Comparison of ENCODE assay signal across 1 cellular context in the genomic region with DNA sequence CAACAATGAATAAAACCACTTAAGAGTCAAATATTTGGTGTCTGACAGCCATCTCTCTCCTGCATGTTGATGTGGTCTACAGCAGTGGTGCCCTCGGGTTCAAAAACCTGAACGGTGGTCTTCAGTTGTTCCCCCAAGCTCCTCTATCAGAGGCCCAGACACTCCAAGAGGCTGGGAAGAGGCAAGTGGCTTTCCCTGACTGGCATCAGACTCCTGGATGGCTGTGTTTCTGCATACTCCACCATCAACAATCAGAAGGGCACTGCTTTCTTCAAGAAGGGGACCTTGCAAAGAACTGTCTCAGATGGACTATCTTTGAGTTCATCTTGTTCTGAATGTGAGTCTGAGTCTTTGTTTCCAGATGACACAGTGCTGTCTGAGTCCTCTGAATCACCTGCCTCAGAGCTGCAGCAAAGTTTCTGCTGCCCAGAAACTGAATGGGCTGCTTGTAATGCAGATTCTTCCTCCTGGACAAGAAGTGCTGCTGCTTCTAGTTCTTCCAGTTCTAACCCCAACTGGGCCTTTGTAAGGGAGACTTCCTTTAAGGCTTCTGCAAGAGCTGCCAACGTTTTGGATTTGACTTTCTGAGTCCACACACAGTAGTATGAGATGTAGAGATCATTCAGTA.
TF ChIP-seq lines count a peak whose summit lies in the region.

No MANE protein-coding gene starts in this region.

TF ChIP-seq in IMR-90, 13 proteins besides CTCF, POLR2A, EP300 and RAD21 (continued from another document):
- TF ChIP-seq SMC3 (IDR thresholded peaks at IDR 0.05; ENCODE audit: low read depth, low read length) (no peak), NFE2L2 (IDR thresholded peaks at IDR 0.05; ENCODE audit: low read depth, low read length) (no peak), FOS (IDR thresholded peaks at IDR 0.05; ENCODE audit: low read depth, low read length) (no peak), MAFK (IDR thresholded peaks at IDR 0.05; ENCODE audit: low read depth, low read length) (no peak), CHD1 (IDR thresholded peaks at IDR 0.05; ENCODE audit: low read depth, low read length) (no peak), CEBPB (IDR thresholded peaks at IDR 0.05; ENCODE audit: low read depth, low read length) (no peak), USF2 (IDR thresholded peaks at IDR 0.05; ENCODE audit: low read depth, low read length) (no peak), MXI1 (IDR thresholded peaks at IDR 0.05; ENCODE audit: borderline replicate concordance, low read depth, low read length) (no peak), RFX5 (IDR thresholded peaks at IDR 0.05; ENCODE audit: low read depth, low read length) (no peak), RCOR1 (IDR thresholded peaks at IDR 0.05; ENCODE audit: insufficient replicate concordance, low read length) (no peak)
- TF ChIP-seq, protein P1, sequence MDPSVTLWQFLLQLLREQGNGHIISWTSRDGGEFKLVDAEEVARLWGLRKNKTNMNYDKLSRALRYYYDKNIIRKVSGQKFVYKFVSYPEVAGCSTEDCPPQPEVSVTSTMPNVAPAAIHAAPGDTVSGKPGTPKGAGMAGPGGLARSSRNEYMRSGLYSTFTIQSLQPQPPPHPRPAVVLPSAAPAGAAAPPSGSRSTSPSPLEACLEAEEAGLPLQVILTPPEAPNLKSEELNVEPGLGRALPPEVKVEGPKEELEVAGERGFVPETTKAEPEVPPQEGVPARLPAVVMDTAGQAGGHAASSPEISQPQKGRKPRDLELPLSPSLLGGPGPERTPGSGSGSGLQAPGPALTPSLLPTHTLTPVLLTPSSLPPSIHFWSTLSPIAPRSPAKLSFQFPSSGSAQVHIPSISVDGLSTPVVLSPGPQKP (IDR thresholded peaks at IDR 0.05; ENCODE audit: borderline replicate concordance, low read depth, low read length) = no peak
